In the genomic region with DNA sequence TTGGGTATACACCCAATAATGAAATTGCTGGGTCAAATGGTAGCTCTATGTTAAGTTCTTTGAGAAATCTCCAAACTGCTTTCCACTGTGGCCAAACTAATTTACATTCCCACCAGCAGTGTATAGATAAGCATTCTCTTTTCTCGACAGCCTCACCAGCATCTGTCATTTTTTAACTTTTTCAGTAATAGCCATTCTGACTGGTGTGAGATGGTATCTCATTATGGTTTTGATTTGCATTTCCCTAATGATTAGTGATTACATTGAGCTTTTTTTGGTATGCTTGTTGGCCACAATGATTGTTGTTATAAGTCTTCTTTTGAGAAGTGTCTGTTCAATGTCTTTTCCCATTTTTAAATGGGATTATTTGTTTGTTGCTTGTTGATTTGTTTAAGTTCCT, we compare ENCODE assay signal across 24 cellular contexts. TPM values are rescaled to one million over a fixed set of nuclear protein-coding genes. Genes with fewer than 3 reads are reported as not detected.
DNase-seq lines count a peak whose midpoint lies in the region; ATAC-seq lines count a peak whose summit lies in the region.
"Had no signal": no experiment of that assay in that cellular context is flagged by ENCODE, and none has a peak within 500 bp of the region (broad histone marks: within the 10 kb centered on the region; RNA-seq: fewer than 3 reads in every experiment).

No MANE protein-coding gene starts in this region.

- ATAC-seq in GM18502 (IDR thresholded peaks at IDR 0.05; ENCODE audit: poor library complexity, unreplicated experiment): peak; percentile 73
- peak; percentile 69 for ATAC-seq in GM19035 (IDR thresholded peaks at IDR 0.05; ENCODE audit: unreplicated experiment)
- ATAC-seq in GM21825 (IDR thresholded peaks at IDR 0.05; ENCODE audit: unreplicated experiment): peak; percentile 82
- peak; percentile 67 for ATAC-seq in HG03108 (IDR thresholded peaks at IDR 0.05; ENCODE audit: unreplicated experiment)
- ATAC-seq in stimulated activated naive CD8-positive, alpha-beta T cell treated with anti-CD3 and anti-CD28 coated beads, Interleukin-15, Interleukin-2, amounts not matched to agents 100 U/mL and 50 U/mL, for 24 hours: no peak
- no peak for ATAC-seq in left colon
- ATAC-seq: effector memory CD8-positive, alpha-beta T cell; heart right ventricle; natural killer cell; PC-3; T-helper 17 cell had no signal

- no peak for DNase-seq in stimulated activated naive CD8-positive, alpha-beta T cell treated with anti-CD3 and anti-CD28 coated beads, Interleukin-15, Interleukin-2, amounts not matched to agents 100 U/mL and 50 U/mL, for 24 hours
- DNase-seq in retina (no peak), NCI-H774 (lab: John Stamatoyannopoulos, UW) (no peak), left colon (no peak)
- DNase-seq: activated CD4-positive, alpha-beta memory T cell treated with anti-CD3 and anti-CD28 coated beads, Interleukin-2, amount 10 ng/mL, durations not matched to agents 7 days and 5 days; activated T-cell treated with anti-CD3 and anti-CD28 coated beads, Interleukin-2, amount 50 U/mL, for 48 hours; C1 segment of cervical spinal cord; effector memory CD8-positive, alpha-beta T cell; GF-D8; HCEC 1CT; heart right ventricle; islet precursor cell; Kasumi-1; natural killer cell; NCI-H1105 treated with DMSO at 0.1 percent for 48 hours; NCI-H2171; NCI-H748 treated with DMSO at 0.1 percent for 48 hours; PC-3; SJCRH30; T-helper 17 cell had no signal

- intact Hi-C loops in left colon (cut with DNase I, micrococcal nuclease): no loop called here

RNA-seq across cellular contexts. Expression of gene EPAS1, which starts 50.4 kb away (rescaled TPM):
- 100 to 1,000 TPM; 155 to 226 TPM for total RNA-seq in left colon

Comparison
In these comparisons a context has a peak if more than half of its experiments do, and no peak if none do; other contexts are left out.
1. ATAC-seq: peak in GM18502 (single experiment), GM19035 (single experiment), GM21825 (single experiment) and HG03108 (single experiment); none in stimulated activated naive CD8-positive, alpha-beta T cell treated with anti-CD3 and anti-CD28 coated beads, Interleukin-15, Interleukin-2, amounts not matched to agents 100 U/mL and 50 U/mL, for 24 hours (single experiment) and left colon (single experiment).